Comparison of ENCODE assay signal across 25 cellular contexts in the genomic region with DNA sequence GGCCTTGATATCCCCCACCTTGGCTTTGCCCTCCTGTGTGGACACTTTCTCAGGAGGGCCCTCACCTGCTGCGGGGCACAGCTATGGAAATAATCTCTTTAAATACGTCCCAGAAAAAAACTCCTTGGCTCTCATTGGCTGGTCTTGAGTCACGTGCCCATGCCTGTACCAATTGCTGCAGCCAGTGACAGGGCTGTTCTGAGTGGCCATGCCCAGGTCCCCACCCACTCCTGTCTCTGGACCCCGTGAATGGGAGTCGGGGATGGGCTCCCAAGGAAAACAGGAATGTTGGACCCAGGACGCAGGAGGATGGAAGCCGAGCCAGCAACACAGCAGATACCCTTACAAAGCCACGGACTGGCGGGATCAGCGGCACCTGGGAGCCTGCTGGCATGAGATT.
"Had no signal": no experiment of that assay in that cellular context is flagged by ENCODE, and none has a peak within 500 bp of the region (broad histone marks: within the 10 kb centered on the region; RNA-seq: fewer than 3 reads in every experiment).

No MANE protein-coding gene starts in this region.

- DNase-seq: activated CD4-positive, alpha-beta T cell treated with anti-CD3 and anti-CD28 coated beads, Interleukin-2, amount 10 ng/mL, durations not matched to agents 24 days and 14 days; activated CD4-positive, alpha-beta T cell treated with anti-CD3 and anti-CD28 coated beads, Interleukin-2, amount 50 U/mL, for 4 hours; activated CD8-positive, alpha-beta T cell treated with anti-CD3 and anti-CD28 coated beads for 36 hours; activated effector memory CD4-positive, alpha-beta T cell treated with Interleukin-2 at 50 U/mL for 16 hours; activated naive CD4-positive, alpha-beta T cell treated with Interleukin-2 at 50 U/mL for 16 hours; activated T-cell treated with anti-CD3 and anti-CD28 coated beads, Interleukin-2, amount 50 U/mL, for 48 hours; body of pancreas; cortex of kidney; MM.1S; MV-4-11; NCI-H1092; NCI-H1436 treated with DMSO at 0.1 percent for 48 hours; NCI-H1694 treated with DMSO at 0.1 percent for 48 hours; NCI-H2029; NCI-H345; NCI-H524 treated with DMSO at 0.1 percent for 48 hours; SHP77; SJCRH30; T1000; WERI-Rb-1 had no signal

- H3K4me1 Mint-ChIP-seq: activated naive CD4-positive, alpha-beta T cell treated with anti-CD3 and anti-CD28 coated beads, Interleukin-2, amount 50 U/mL, for 24 hours had no signal

- ATAC-seq: activated CD8-positive, alpha-beta T cell treated with anti-CD3 and anti-CD28 coated beads for 36 hours; body of pancreas; Panc1 had no signal

- H3K36me3 ChIP-seq: breast epithelium, SJCRH30 had no signal

- H3K4me1 ChIP-seq: breast epithelium, SJCRH30 had no signal

- H3K4me3 Mint-ChIP-seq: activated CD4-positive, alpha-beta T cell treated with anti-CD3 and anti-CD28 coated beads, Interleukin-2, amount 10 ng/mL, durations not matched to agents 24 days and 14 days; activated CD8-positive, alpha-beta T cell treated with anti-CD3 and anti-CD28 coated beads for 36 hours; activated naive CD4-positive, alpha-beta T cell treated with anti-CD3 and anti-CD28 coated beads, Interleukin-2, amount 50 U/mL, for 24 hours had no signal

- H3K9me3 Mint-ChIP-seq: activated CD4-positive, alpha-beta T cell treated with anti-CD3 and anti-CD28 coated beads, Interleukin-2, amount 10 ng/mL, durations not matched to agents 24 days and 14 days; activated CD8-positive, alpha-beta T cell treated with anti-CD3 and anti-CD28 coated beads for 36 hours; activated naive CD4-positive, alpha-beta T cell treated with anti-CD3 and anti-CD28 coated beads, Interleukin-2, amount 50 U/mL, for 24 hours had no signal

- H3K4me3 ChIP-seq: adrenal gland, body of pancreas, breast epithelium, SJCRH30, SK-N-MC had no signal

- H3K27ac ChIP-seq: body of pancreas, breast epithelium, SJCRH30, SK-N-MC, WERI-Rb-1 had no signal

- H3K27me3 Mint-ChIP-seq: activated CD4-positive, alpha-beta T cell treated with anti-CD3 and anti-CD28 coated beads, Interleukin-2, amount 10 ng/mL, durations not matched to agents 24 days and 14 days; activated CD8-positive, alpha-beta T cell treated with anti-CD3 and anti-CD28 coated beads for 36 hours; activated naive CD4-positive, alpha-beta T cell treated with anti-CD3 and anti-CD28 coated beads, Interleukin-2, amount 50 U/mL, for 24 hours had no signal

- H3K27me3 ChIP-seq: adrenal gland, body of pancreas, breast epithelium, SJCRH30 had no signal

- H3K9me3 ChIP-seq: adrenal gland, body of pancreas, breast epithelium, SJCRH30 had no signal

- H3K27ac Mint-ChIP-seq: activated CD4-positive, alpha-beta T cell treated with anti-CD3 and anti-CD28 coated beads, Interleukin-2, amount 10 ng/mL, durations not matched to agents 24 days and 14 days; activated CD8-positive, alpha-beta T cell treated with anti-CD3 and anti-CD28 coated beads for 36 hours; activated naive CD4-positive, alpha-beta T cell treated with anti-CD3 and anti-CD28 coated beads, Interleukin-2, amount 50 U/mL, for 24 hours had no signal
